Comparison of ENCODE assay signal across 9 cellular contexts in genomic region chr5:135399838-135400542, GRCh38. TPM values are rescaled to one million over a fixed set of nuclear protein-coding genes. Genes with fewer than 3 reads are reported as not detected.
DNase-seq lines count a peak whose midpoint lies in the region; ATAC-seq, FAIRE-seq and TF ChIP-seq lines count a peak whose summit lies in the region.
"Had no signal": no experiment of that assay in that cellular context is flagged by ENCODE, and none has a peak within 500 bp of the region (broad histone marks: within the 10 kb centered on the region; RNA-seq: fewer than 3 reads in every experiment).

No MANE protein-coding gene starts in this region.

- H3K9me3 ChIP-seq in OCI-LY3 (ENCODE audit: insufficient read depth, low read length) = no peaks in the 10 kb centered on the region
- H3K9me3 ChIP-seq in endothelial cell of umbilical vein (replicated peaks; ENCODE audit: control insufficient read depth, insufficient read depth, low read length) = no peaks in the 10 kb centered on the region
- no peaks in the 10 kb centered on the region for H3K9me3 ChIP-seq in pancreas
- no peaks in the 10 kb centered on the region for H3K9me3 ChIP-seq in mucosa of descending colon

- DNase-seq in GDM1 (lab: John Stamatoyannopoulos, UW) (peak; percentile 33), endothelial cell of umbilical vein (ENCODE audit: low read depth, low spot score) (no peak), pancreas (no peak), mucosa of descending colon (no peak), putamen (ENCODE audit: low spot score) (no peak), GM20000 (ENCODE audit: low spot score) (no peak)

- dilution Hi-C loops in endothelial cell of umbilical vein (cut with MboI; ENCODE audit: extremely low pct_ligation_motif_present, low sequenced_read_pairs) = no loop called here

- H3K9ac ChIP-seq in OCI-LY3 (ENCODE audit: low read length) (peak overlapping the region; percentile 86), endothelial cell of umbilical vein (replicated peaks; ENCODE audit: extremely low read depth, insufficient read depth, low read length) (peak overlapping the region; percentile 89)

- TF ChIP-seq POLR2A in endothelial cell of umbilical vein (IDR thresholded peaks at IDR 0.05; ENCODE audit: low read depth, low read length) = no peak

- ATAC-seq in pancreas = no peak
- ATAC-seq in mucosa of descending colon = no peak
- ATAC-seq in HG03378 (IDR thresholded peaks at IDR 0.05; ENCODE audit: unreplicated experiment) = no peak

- no peak for TF ChIP-seq CTCF in OCI-LY3 (IDR thresholded peaks at IDR 0.05; ENCODE audit: low read depth, low read length)
- no peak for TF ChIP-seq CTCF in endothelial cell of umbilical vein (IDR thresholded peaks at IDR 0.05; ENCODE audit: extremely low read depth in 1 of 2, insufficient read depth in 1 of 2, low read depth in 1 of 2, low read length in 2 of 2)
- TF ChIP-seq CTCF in pancreas (IDR thresholded peaks at IDR 0.05) = no peak
- no peak for TF ChIP-seq CTCF in mucosa of descending colon (IDR thresholded peaks at IDR 0.05)
- TF ChIP-seq CTCF in GM20000 (IDR thresholded peaks at IDR 0.05; ENCODE audit: extremely low read depth, missing control alignments) = no peak

- no TSS peak for BruUV-seq in endothelial cell of umbilical vein (replicated peaks; lab: Mats Ljungman, UMichigan)

- CTCF ChIA-PET in endothelial cell of umbilical vein (lab: Charles Lee) = interaction anchor here (1.0 to 1.3 kb wide), 2 partner anchors 9 to 26 kb away, joined by 3 to 5 read pairs; no protein-coding TSS in a partner anchor

- H3K27me3 ChIP-seq in OCI-LY3 (ENCODE audit: low read depth, low read length) = no peaks in the 10 kb centered on the region
- H3K27me3 ChIP-seq in endothelial cell of umbilical vein (ENCODE audit: control insufficient read depth in 2 of 2, insufficient read depth in 2 of 2, low read length in 2 of 2) = peaks cover 0 to 3% of the 10 kb centered on the region in 2 experiments
- no peaks in the 10 kb centered on the region for H3K27me3 ChIP-seq in pancreas

- peaks cover 14% of the 10 kb centered on the region for H3K4me1 ChIP-seq in OCI-LY3 (ENCODE audit: low read length)
- peaks cover 13% of the 10 kb centered on the region for H3K4me1 ChIP-seq in endothelial cell of umbilical vein (ENCODE audit: control insufficient read depth, extremely low read depth, insufficient read depth, low read length)
- H3K4me1 ChIP-seq in pancreas = peaks cover 0 to 17% (median 8%) of the 10 kb centered on the region in 3 donors
- peaks cover 18% of the 10 kb centered on the region for H3K4me1 ChIP-seq in mucosa of descending colon (ENCODE audit: low read depth)

- H2AFZ ChIP-seq in OCI-LY3 (ENCODE audit: low read depth, low read length) (peak overlapping the region; percentile 72), endothelial cell of umbilical vein (ENCODE audit: low read depth, low read length) (peak overlapping the region; percentile 99)

- FAIRE-seq in endothelial cell of umbilical vein (lab: Jason Lieb, UNC) (no peak), pancreas (lab: Jason Lieb, UNC) (no peak)
- FAIRE-seq: islet of Langerhans had no signal

- no peaks in the 10 kb centered on the region for H3K9me1 ChIP-seq in endothelial cell of umbilical vein (replicated peaks; ENCODE audit: control insufficient read depth, extremely low read depth, insufficient read depth, low read length)

- H3K4me2 ChIP-seq in OCI-LY3 (ENCODE audit: low read length) = peak overlapping the region; percentile 91
- peak overlapping the region; percentile 70 for H3K4me2 ChIP-seq in endothelial cell of umbilical vein (ENCODE audit: insufficient read depth, low read length)

- WGBS in pancreas, 2 donors = 53% methylated on average over 23 of the region's 23 CpGs

- POLR2A ChIA-PET in endothelial cell of umbilical vein (lab: Charles Lee) = no interaction called here

- H3K36me3 ChIP-seq in OCI-LY3 (replicated peaks; ENCODE audit: low read depth, low read length) = no peaks in the 10 kb centered on the region
- H3K36me3 ChIP-seq in endothelial cell of umbilical vein (ENCODE audit: control insufficient read depth in 2 of 2, extremely low read depth in 1 of 2, insufficient read depth in 2 of 2, low read length in 2 of 2) = no peaks in the 10 kb centered on the region
- no peaks in the 10 kb centered on the region for H3K36me3 ChIP-seq in pancreas
- no peaks in the 10 kb centered on the region for H3K36me3 ChIP-seq in mucosa of descending colon (ENCODE audit: low read depth)

- intact Hi-C loops in endothelial cell of umbilical vein (cut with micrococcal nuclease) (loop anchor here (5.0 kb wide), 2 partner anchors 133 to 193 kb away; no protein-coding TSS in a partner anchor), pancreas (cut with DNase I) (no loop called here), mucosa of descending colon (cut with DNase I, micrococcal nuclease) (no loop called here)

- peaks cover 31% of the 10 kb centered on the region for H4K20me1 ChIP-seq in OCI-LY3 (ENCODE audit: insufficient read depth, low read length)
- peaks cover 4% of the 10 kb centered on the region for H4K20me1 ChIP-seq in endothelial cell of umbilical vein (replicated peaks; ENCODE audit: control insufficient read depth, extremely low read depth, insufficient read depth, low read length)

- H3K79me2 ChIP-seq in OCI-LY3 (ENCODE audit: low read length) (peaks cover 45% of the 10 kb centered on the region), endothelial cell of umbilical vein (ENCODE audit: control insufficient read depth, insufficient read depth, low read length) (peaks cover 37% of the 10 kb centered on the region)

- peak overlapping the region; percentile 97 for H3K4me3 ChIP-seq in OCI-LY3 (ENCODE audit: low read length)
- peak overlapping the region in 2 of 3 experiments; percentile 53 to 88 for H3K4me3 ChIP-seq in endothelial cell of umbilical vein (replicated peaks in 1 of 3; ENCODE audit: insufficient read depth in 1 of 3, low read depth in 1 of 3, low read length in 3 of 3)
- peak overlapping the region; percentile 63 to 98 (median 72) for H3K4me3 ChIP-seq in pancreas
- H3K4me3 ChIP-seq in mucosa of descending colon = no peak overlapping the region

- H3K27ac ChIP-seq in OCI-LY3 (ENCODE audit: low read length) = peak overlapping the region; percentile 54; the same call in 1 of the 2 replicates
- H3K27ac ChIP-seq in endothelial cell of umbilical vein (ENCODE audit: insufficient read depth, low read depth, low read length) = peak overlapping the region; percentile 76
- peak overlapping the region in 2 of 4 donors; percentile 66 to 75 for H3K27ac ChIP-seq in pancreas

TF ChIP-seq in endothelial cell of umbilical vein, 7 proteins besides CTCF, POLR2A, EP300 and RAD21:
- TF ChIP-seq POLR2AphosphoS5 (IDR thresholded peaks at IDR 0.05; ENCODE audit: insufficient read depth, low read depth, low read length) (no peak), EZH2 (IDR thresholded peaks at IDR 0.05; ENCODE audit: borderline replicate concordance, low read depth, low read length, severe bottlenecking) (no peak), FOS (IDR thresholded peaks at IDR 0.05; ENCODE audit: borderline replicate concordance, insufficient read depth, low read length) (no peak), JUN (IDR thresholded peaks at IDR 0.05; ENCODE audit: borderline replicate concordance, insufficient read depth, insufficient read length, low read depth) (no peak), MAX (IDR thresholded peaks at IDR 0.05; ENCODE audit: insufficient read depth, insufficient read length) (no peak), GATA2 (IDR thresholded peaks at IDR 0.05; ENCODE audit: insufficient read depth, insufficient read length, low read depth, low read length) (no peak), MYC (IDR thresholded peaks at IDR 0.05; ENCODE audit: low read depth, low read length) (no peak)
TF ChIP-seq in endothelial cell of umbilical vein: peak in this region for 0.

RNA-seq across cellular contexts. Expression of gene MACROH2A1, which starts 1.0 kb away (rescaled TPM):
- total RNA-seq in endothelial cell of umbilical vein (142 and 147 TPM in 2 replicates), pancreas (10 to 100 TPM; 25.7 to 72.1 (median 36.5) TPM), mucosa of descending colon (100 to 1,000 TPM; 170 to 255 (median 243) TPM)
- polyA plus RNA-seq in endothelial cell of umbilical vein (74.1 and 89.3 TPM in 2 replicates), pancreas (10 to 100 TPM; 50.6 to 69.6 TPM)
- polyA plus RNA-seq in endothelial cell of umbilical vein (2011; cell fraction: cytosol; rRNA removed) = 91.8 and 107 TPM in 2 replicates
- 336 and 348 TPM in 2 replicates for polyA plus RNA-seq in endothelial cell of umbilical vein (2011; cell fraction: nucleus; rRNA removed)
- 85.0 and 114 TPM in 2 replicates for polyA plus RNA-seq in endothelial cell of umbilical vein (2012)
- polyA minus RNA-seq in endothelial cell of umbilical vein = 107 and 109 TPM in 2 replicates
- 65.6 TPM for polyA minus RNA-seq in endothelial cell of umbilical vein (2011; cell fraction: cytosol; rRNA and poly(A)+ RNA removed)
- polyA minus RNA-seq in endothelial cell of umbilical vein (2011; cell fraction: nucleus; rRNA and poly(A)+ RNA removed) = 158 and 178 TPM in 2 replicates

RNA-seq across cellular contexts. Expression of gene DCANP1, which starts 47.2 kb away (rescaled TPM):
- not detected in 2 replicates for total RNA-seq in endothelial cell of umbilical vein
- not detected in 2 replicates for polyA plus RNA-seq in endothelial cell of umbilical vein
- polyA plus RNA-seq in endothelial cell of umbilical vein (2011; cell fraction: cytosol; rRNA removed) = not detected in 2 replicates
- not detected in 2 replicates for polyA plus RNA-seq in endothelial cell of umbilical vein (2011; cell fraction: nucleus; rRNA removed)
- not detected in 2 replicates for polyA plus RNA-seq in endothelial cell of umbilical vein (2012)
- polyA minus RNA-seq in endothelial cell of umbilical vein = not detected in 2 replicates
- polyA minus RNA-seq in endothelial cell of umbilical vein (2011; cell fraction: cytosol; rRNA and poly(A)+ RNA removed) = not detected
- polyA minus RNA-seq in endothelial cell of umbilical vein (2011; cell fraction: nucleus; rRNA and poly(A)+ RNA removed) = not detected in 2 replicates
- total RNA-seq in pancreas = not detected
- not detected for polyA plus RNA-seq in pancreas
- not detected for total RNA-seq in mucosa of descending colon

RNA-seq across cellular contexts. Expression of gene TIFAB, which starts 52.2 kb away (rescaled TPM):
- total RNA-seq in endothelial cell of umbilical vein (not detected in 2 replicates), pancreas (under 1 TPM in 2 of 6 donors, not detected in 4; 0.12 to 0.21 TPM), mucosa of descending colon (under 1 TPM; 0.28 to 0.36 (median 0.29) TPM)
- polyA plus RNA-seq in endothelial cell of umbilical vein (not detected in 2 replicates), pancreas (not detected)
- not detected in 2 replicates for polyA plus RNA-seq in endothelial cell of umbilical vein (2011; cell fraction: cytosol; rRNA removed)
- not detected in 2 replicates for polyA plus RNA-seq in endothelial cell of umbilical vein (2011; cell fraction: nucleus; rRNA removed)
- polyA plus RNA-seq in endothelial cell of umbilical vein (2012) = not detected in 2 replicates
- not detected in 2 replicates for polyA minus RNA-seq in endothelial cell of umbilical vein
- not detected for polyA minus RNA-seq in endothelial cell of umbilical vein (2011; cell fraction: cytosol; rRNA and poly(A)+ RNA removed)
- not detected in 2 replicates for polyA minus RNA-seq in endothelial cell of umbilical vein (2011; cell fraction: nucleus; rRNA and poly(A)+ RNA removed)
